Comparison of ENCODE assay signal across 8 cellular contexts in the genomic region with DNA sequence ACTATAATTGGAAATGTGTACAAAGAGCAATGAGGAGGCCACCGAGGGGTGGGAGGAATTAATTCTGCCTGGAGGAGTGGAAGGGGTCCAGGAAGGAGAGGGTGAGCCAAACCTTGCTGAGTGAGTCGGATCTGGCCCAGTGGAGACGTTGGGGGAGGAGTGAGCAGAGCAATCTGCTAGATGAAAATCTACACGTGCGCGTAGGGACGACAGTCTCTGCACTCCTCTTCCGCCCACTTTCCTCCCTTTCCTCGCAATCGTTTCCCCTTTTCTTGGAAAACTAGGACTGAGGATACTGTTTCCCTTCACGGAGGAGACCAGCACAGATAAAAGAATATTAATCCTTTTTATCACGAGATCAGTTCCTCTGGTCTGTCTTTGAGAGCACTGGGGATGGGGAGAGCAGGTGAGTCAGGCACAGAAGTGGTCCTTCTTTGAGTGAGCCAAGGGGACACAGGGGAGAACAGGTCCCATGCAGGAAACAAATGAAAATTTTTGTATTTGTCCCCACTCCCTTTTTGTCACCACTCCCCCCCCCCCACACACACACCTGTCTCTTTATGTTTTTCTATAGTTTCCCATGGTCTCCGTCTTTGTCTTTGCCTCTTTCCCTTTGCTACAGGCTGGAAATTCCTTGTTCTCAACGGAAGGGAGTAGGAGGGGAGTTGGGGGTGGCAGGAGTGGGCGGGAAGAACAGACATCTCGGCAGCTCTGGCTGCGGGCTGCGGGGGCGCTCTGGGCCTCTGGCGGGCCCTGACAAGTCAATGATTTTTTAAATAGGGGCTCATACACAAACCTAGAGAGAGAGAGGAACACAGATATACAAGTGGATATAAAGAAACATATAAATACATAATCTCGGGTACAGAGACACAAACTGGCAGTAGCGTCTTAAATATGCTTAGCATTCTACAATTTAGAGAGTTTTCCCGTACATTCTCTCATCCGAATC. TPM values are rescaled to one million over a fixed set of nuclear protein-coding genes. Genes with fewer than 3 reads are reported as not detected.
DNase-seq lines count a peak whose midpoint lies in the region; ATAC-seq, FAIRE-seq and TF ChIP-seq lines count a peak whose summit lies in the region.

No MANE protein-coding gene starts in this region.

- H3K27me3 ChIP-seq in OCI-LY1 (ENCODE audit: insufficient read depth, low read length) (no peaks in the 10 kb centered on the region), pancreas (no peaks in the 10 kb centered on the region)

- TF ChIP-seq CTCF in OCI-LY1 (IDR thresholded peaks at IDR 0.05; ENCODE audit: low read length) (peak; percentile 60), pancreas (IDR thresholded peaks at IDR 0.05) (no peak)

- H3K4me3 ChIP-seq in OCI-LY1 (ENCODE audit: low read depth, low read length, poor library complexity, severe bottlenecking) (peak overlapping the region; percentile 74), pancreas (peak overlapping the region; percentile 46 to 89 (median 70))

- no peaks in the 10 kb centered on the region for H3K27me3 Mint-ChIP-seq in activated naive CD4-positive, alpha-beta T cell treated with anti-CD3 and anti-CD28 coated beads, Interleukin-2, amount 10 ng/mL, durations not matched to agents 7 days and 5 days

- 0 out of 2 replicates have a peak overlapping the region, but pooled peaks have one; percentile 25 for H2AFZ ChIP-seq in OCI-LY1 (ENCODE audit: low read length)

- H3K9me2 ChIP-seq in OCI-LY1 (ENCODE audit: low read depth, low read length), result no peaks in the 10 kb centered on the region

- peak; percentile 34 for TF ChIP-seq POLR2A in GM15510 (IDR thresholded peaks at IDR 0.05; ENCODE audit: borderline replicate concordance, extremely low read depth, insufficient read length)

- H3K79me2 ChIP-seq in OCI-LY1 (ENCODE audit: insufficient read depth, low read length), result no peaks in the 10 kb centered on the region

- H3K36me3 Mint-ChIP-seq in activated naive CD4-positive, alpha-beta T cell treated with anti-CD3 and anti-CD28 coated beads, Interleukin-2, amount 10 ng/mL, durations not matched to agents 7 days and 5 days, result peaks cover 14% of the 10 kb centered on the region

- FAIRE-seq in pancreas (lab: Jason Lieb, UNC), result no peak

- H3K4me1 Mint-ChIP-seq in activated naive CD4-positive, alpha-beta T cell treated with anti-CD3 and anti-CD28 coated beads, Interleukin-2, amount 10 ng/mL, durations not matched to agents 7 days and 5 days, result peaks cover 54% of the 10 kb centered on the region

- peak overlapping the region; percentile 83 for H3K4me3 Mint-ChIP-seq in activated naive CD4-positive, alpha-beta T cell treated with anti-CD3 and anti-CD28 coated beads, Interleukin-2, amount 10 ng/mL, durations not matched to agents 7 days and 5 days

- intact Hi-C loops in pancreas (cut with DNase I), result no loop called here

- CTCF ChIA-PET in activated naive CD4-positive, alpha-beta T cell treated with anti-CD3 and anti-CD28 coated beads, Interleukin-2, amount 10 ng/mL, durations not matched to agents 7 days and 5 days (lab: Charles Lee), result interaction anchor here (1.4 to 2.9 kb wide), 5 partner anchors 10 to 25 kb away, joined by 4 to 19 read pairs (median 6); a partner anchor contains a TSS

- WGBS in pancreas, 2 donors, result 24 to 27% methylated on average over 24 of the region's 24 CpGs

- in situ Hi-C loops in ACHN (cut with HindIII; ENCODE audit: low pct_ligation_motif_present, low pct_unique_long_range_greater_than_20kb, low sequenced_read_pairs), result no loop called here

- H4K20me1 ChIP-seq in OCI-LY1 (ENCODE audit: insufficient read depth, low read length), result no peaks in the 10 kb centered on the region

- H3K4me1 ChIP-seq in OCI-LY1 (ENCODE audit: insufficient read depth, low read length, severe bottlenecking) (peaks cover 33% of the 10 kb centered on the region), pancreas (peaks cover 0 to 6% (median 0%) of the 10 kb centered on the region in 3 donors)

- H3K4me2 ChIP-seq in OCI-LY1 (ENCODE audit: low read length), result peak overlapping the region; percentile 95

- H3K9me3 ChIP-seq in OCI-LY1 (ENCODE audit: low read length) (no peaks in the 10 kb centered on the region), pancreas (no peaks in the 10 kb centered on the region)

- peak overlapping the region; percentile 88 for H3K9ac ChIP-seq in OCI-LY1 (ENCODE audit: low read length)

- H3K36me3 ChIP-seq in OCI-LY1 (ENCODE audit: insufficient read depth, low read length) (no peaks in the 10 kb centered on the region), pancreas (no peaks in the 10 kb centered on the region)

- H3K9me3 Mint-ChIP-seq in activated naive CD4-positive, alpha-beta T cell treated with anti-CD3 and anti-CD28 coated beads, Interleukin-2, amount 10 ng/mL, durations not matched to agents 7 days and 5 days, result no peaks in the 10 kb centered on the region

- peak; percentile 89 for DNase-seq in ACHN
- peak; percentile 55 for DNase-seq in activated naive CD4-positive, alpha-beta T cell treated with anti-CD3 and anti-CD28 coated beads, Interleukin-2, amount 10 ng/mL, durations not matched to agents 7 days and 5 days
- DNase-seq in glomerular visceral epithelial cell (ENCODE audit: extremely low spot score), result peak; percentile 78
- DNase-seq in pancreas, result peak in 4 of 6 donors; percentile 48 to 66 (median 54)
- DNase-seq in NCI-H345 (lab: John Stamatoyannopoulos, UW), result no peak

- H3F3A ChIP-seq in OCI-LY1 (ENCODE audit: insufficient read depth, low read length), result peaks cover 6% of the 10 kb centered on the region; the same call in 1 of the 2 replicates

- peak overlapping the region; percentile 90 for H3K27ac ChIP-seq in OCI-LY1 (ENCODE audit: low read depth, low read length, poor library complexity, severe bottlenecking)
- H3K27ac ChIP-seq in pancreas, result peak overlapping the region; percentile 91 to 98 (median 94)

- H3K27ac Mint-ChIP-seq in activated naive CD4-positive, alpha-beta T cell treated with anti-CD3 and anti-CD28 coated beads, Interleukin-2, amount 10 ng/mL, durations not matched to agents 7 days and 5 days, result peak overlapping the region; percentile 94

- ATAC-seq in pancreas (peak in 2 of 4 donors; percentile 5 to 6), HG02623 (IDR thresholded peaks at IDR 0.05; ENCODE audit: unreplicated experiment) (no peak)

RNA-seq across cellular contexts. Expression of a gene that starts 2.6 kb away (rescaled TPM):
- 10 to 100 TPM in 1 of 6 donors, 1 to 10 TPM in 5; 2.1 to 12.9 (median 4.6) TPM for total RNA-seq in pancreas
- 10 to 100 TPM in 1 of 2 donors, 1 to 10 TPM in 1; 5.8 to 21.3 TPM for polyA plus RNA-seq in pancreas

RNA-seq across cellular contexts. Expression of a gene that starts 7.7 kb away (rescaled TPM):
- 1 to 10 TPM; 3.2 to 5.7 (median 4.0) TPM for total RNA-seq in pancreas
- 1 to 10 TPM; 1.1 to 2.4 TPM for polyA plus RNA-seq in pancreas

RNA-seq across cellular contexts. Expression of a gene that starts 24.9 kb away (rescaled TPM):
- 100 to 1,000 TPM in 1 of 6 donors, 10 to 100 TPM in 5; 31.0 to 116 (median 51.9) TPM for total RNA-seq in pancreas
- polyA plus RNA-seq in pancreas, result 100 to 1,000 TPM; 137 to 141 TPM

RNA-seq across cellular contexts. Expression of a gene that starts 36.3 kb away (rescaled TPM):
- total RNA-seq in pancreas, result under 1 TPM in 5 of 6 donors, not detected in 1; 0.22 to 0.65 (median 0.47) TPM
- polyA plus RNA-seq in pancreas, result under 1 TPM; 0.15 to 0.47 TPM

RNA-seq across cellular contexts. Expression of a gene that starts 42.0 kb away (rescaled TPM):
- 10 to 100 TPM; 19.2 to 89.4 (median 38.5) TPM for total RNA-seq in pancreas
- polyA plus RNA-seq in pancreas, result 10 to 100 TPM; 12.2 to 15.7 TPM
